In genomic region chr11:124760205-124760652, GRCh38 we compare ENCODE assay signal across 9 cellular contexts. TPM values are rescaled to one million over a fixed set of nuclear protein-coding genes. Genes with fewer than 3 reads are reported as not detected.
DNase-seq lines count a peak whose midpoint lies in the region; ATAC-seq, FAIRE-seq and TF ChIP-seq lines count a peak whose summit lies in the region.
"Had no signal": no experiment of that assay in that cellular context is flagged by ENCODE, and none has a peak within 500 bp of the region (broad histone marks: within the 10 kb centered on the region; RNA-seq: fewer than 3 reads in every experiment).

No MANE protein-coding gene starts in this region.

- H3K4me3 ChIP-seq in endodermal cell (ENCODE audit: low read length), result no peak overlapping the region
- H3K4me3 ChIP-seq in small intestine (ENCODE audit: low read depth in 1 of 2, low read length in 2 of 2), result no peak overlapping the region

- H3K36me3 Mint-ChIP-seq in endodermal cell (ENCODE audit: low read depth) (peaks cover 2% of the 10 kb centered on the region), progenitor cell of endocrine pancreas (ENCODE audit: insufficient read depth) (no peaks in the 10 kb centered on the region)
- H3K36me3 Mint-ChIP-seq in activated CD4-positive, alpha-beta memory T cell treated with anti-CD3 and anti-CD28 coated beads, Interleukin-2, amount 10 ng/mL, durations not matched to agents 7 days and 5 days (ENCODE audit: low read depth), result no peaks in the 10 kb centered on the region

- H3K4me1 ChIP-seq in endodermal cell (ENCODE audit: control insufficient read depth, insufficient read depth, low read length), result no peaks in the 10 kb centered on the region
- peaks cover 0 to 4% of the 10 kb centered on the region in 2 donors for H3K4me1 ChIP-seq in small intestine (ENCODE audit: control insufficient read depth in 2 of 2, insufficient read depth in 1 of 2, low read depth in 1 of 2, low read length in 1 of 2)

- TF ChIP-seq CTCF in GM13977 (IDR thresholded peaks at IDR 0.05; ENCODE audit: extremely low read depth, insufficient read depth, missing control alignments), result no peak
- TF ChIP-seq CTCF in endodermal cell (conservative IDR thresholded peaks at IDR 0.05), result no peak
- no peak for TF ChIP-seq CTCF in progenitor cell of endocrine pancreas (IDR thresholded peaks at IDR 0.05; ENCODE audit: unreplicated experiment)

- in situ Hi-C loops in GM13977 (cut with MboI; ENCODE audit: low pct_unique_long_range_greater_than_20kb, low sequenced_read_pairs, unreplicated experiment), result loop anchor here (5.0 kb wide), 1 partner anchor 88 kb away; the partner anchor contains the start of genes SIAE and SPA17

- H3K27me3 ChIP-seq in endodermal cell (ENCODE audit: control insufficient read depth, insufficient read depth, low read length, poor library complexity, severe bottlenecking) (peaks cover 77% of the 10 kb centered on the region), small intestine (ENCODE audit: control insufficient read depth in 2 of 2, insufficient read depth in 2 of 2, low read length in 2 of 2) (peaks cover 0 to 15% of the 10 kb centered on the region in 2 donors)

- peak; percentile 81 for DNase-seq in GM13977 (ENCODE audit: low spot score)
- DNase-seq in endodermal cell, result no peak
- DNase-seq in progenitor cell of endocrine pancreas (ENCODE audit: low spot score, unreplicated experiment), result no peak
- no peak for DNase-seq in mesenteric fat pad (ENCODE audit: low spot score)
- DNase-seq in small intestine, result no peak
- DNase-seq in stimulated activated naive CD4-positive, alpha-beta T cell treated with Interleukin-2 at 50 U/mL for 16 hours (lab: John Stamatoyannopoulos, UW), result no peak
- no peak for DNase-seq in activated CD4-positive, alpha-beta memory T cell treated with anti-CD3 and anti-CD28 coated beads, Interleukin-2, amount 10 ng/mL, durations not matched to agents 7 days and 5 days
- DNase-seq: NCI-H82 had no signal

- WGBS in endodermal cell (ENCODE audit: insufficient coverage in 1 of 2, insufficient read length in 1 of 2), 2 experiments, result 12 to 28% methylated on average over 11 to 25 of the region's 25 CpGs
- 22 to 45% (median 45%) methylated on average over 25 of the region's 25 CpGs for WGBS in small intestine, 3 donors

- H3K27ac ChIP-seq in endodermal cell (ENCODE audit: low read depth, low read length), result no peak overlapping the region
- H3K27ac ChIP-seq in small intestine (ENCODE audit: low read depth in 1 of 2, low read length in 1 of 2), result peak overlapping the region in 1 of 2 donors; percentile 56

- H3K27ac Mint-ChIP-seq in endodermal cell (no peak overlapping the region), progenitor cell of endocrine pancreas (no peak overlapping the region)
- H3K27ac Mint-ChIP-seq in activated CD4-positive, alpha-beta memory T cell treated with anti-CD3 and anti-CD28 coated beads, Interleukin-2, amount 10 ng/mL, durations not matched to agents 7 days and 5 days, result no peak overlapping the region

- H3K9me3 Mint-ChIP-seq in endodermal cell, result no peaks in the 10 kb centered on the region
- no peaks in the 10 kb centered on the region for H3K9me3 Mint-ChIP-seq in progenitor cell of endocrine pancreas (ENCODE audit: low read depth)
- H3K9me3 Mint-ChIP-seq in activated CD4-positive, alpha-beta memory T cell treated with anti-CD3 and anti-CD28 coated beads, Interleukin-2, amount 10 ng/mL, durations not matched to agents 7 days and 5 days, result no peaks in the 10 kb centered on the region

- no peak overlapping the region for H3K9ac ChIP-seq in endodermal cell (ENCODE audit: extremely low read depth, low read length, poor library complexity, severe bottlenecking)

- peak; percentile 23 for ATAC-seq in HG02798 (IDR thresholded peaks at IDR 0.05; ENCODE audit: poor library complexity, unreplicated experiment)

- H3K36me3 ChIP-seq in endodermal cell (ENCODE audit: control insufficient read depth, insufficient read depth, low read length), result peaks cover 12% of the 10 kb centered on the region
- H3K36me3 ChIP-seq in small intestine (ENCODE audit: control insufficient read depth in 2 of 2, insufficient read depth in 2 of 2, low read length in 2 of 2), result no peaks in the 10 kb centered on the region

- POLR2A ChIA-PET in activated CD4-positive, alpha-beta memory T cell treated with anti-CD3 and anti-CD28 coated beads, Interleukin-2, amount 10 ng/mL, durations not matched to agents 7 days and 5 days (lab: Charles Lee), result no interaction called here

- CTCF ChIA-PET in activated CD4-positive, alpha-beta memory T cell treated with anti-CD3 and anti-CD28 coated beads, Interleukin-2, amount 10 ng/mL, durations not matched to agents 7 days and 5 days (lab: Charles Lee), result interaction anchor here (1.3 kb wide), 1 partner anchor 14 kb away, joined by 8 read pairs; no protein-coding TSS in a partner anchor

- FAIRE-seq in small intestine (lab: Jason Lieb, UNC), result no peak

- peaks cover 69% of the 10 kb centered on the region for H3K27me3 Mint-ChIP-seq in endodermal cell (ENCODE audit: insufficient read depth)
- peaks cover 57% of the 10 kb centered on the region for H3K27me3 Mint-ChIP-seq in progenitor cell of endocrine pancreas
- H3K27me3 Mint-ChIP-seq in activated CD4-positive, alpha-beta memory T cell treated with anti-CD3 and anti-CD28 coated beads, Interleukin-2, amount 10 ng/mL, durations not matched to agents 7 days and 5 days, result peaks cover 53% of the 10 kb centered on the region

- H3K4me1 Mint-ChIP-seq in endodermal cell, result peaks cover 15% of the 10 kb centered on the region
- peaks cover 17% of the 10 kb centered on the region for H3K4me1 Mint-ChIP-seq in progenitor cell of endocrine pancreas (ENCODE audit: low read depth)
- peaks cover 23% of the 10 kb centered on the region for H3K4me1 Mint-ChIP-seq in activated CD4-positive, alpha-beta memory T cell treated with anti-CD3 and anti-CD28 coated beads, Interleukin-2, amount 10 ng/mL, durations not matched to agents 7 days and 5 days

- no peaks in the 10 kb centered on the region for H3K9me3 ChIP-seq in endodermal cell (ENCODE audit: control insufficient read depth, low read length)
- no peaks in the 10 kb centered on the region for H3K9me3 ChIP-seq in small intestine (ENCODE audit: control insufficient read depth, low read depth)

- peak overlapping the region; percentile 62 for H3K4me3 Mint-ChIP-seq in endodermal cell
- H3K4me3 Mint-ChIP-seq in progenitor cell of endocrine pancreas (ENCODE audit: low read depth), result peak overlapping the region; percentile 37
- no peak overlapping the region for H3K4me3 Mint-ChIP-seq in activated CD4-positive, alpha-beta memory T cell treated with anti-CD3 and anti-CD28 coated beads, Interleukin-2, amount 10 ng/mL, durations not matched to agents 7 days and 5 days

RNA-seq across cellular contexts. Expression of gene ESAM, which starts 1.9 kb away (rescaled TPM):
- total RNA-seq in endodermal cell (under 1 TPM; 0.31 to 0.68 TPM), progenitor cell of endocrine pancreas (1.4 and 1.6 TPM in 2 replicates), mesenteric fat pad (84.0 TPM)
- polyA plus RNA-seq in endodermal cell (2013, experiment 1 of 2), result 1.4 TPM
- 1.7 TPM for polyA plus RNA-seq in endodermal cell (2013, experiment 2 of 2)
- polyA plus RNA-seq in small intestine, result 10 to 100 TPM in 1 of 3 donors, 1 to 10 TPM in 1, under 1 TPM in 1; 0.67 to 38.3 (median 1.4) TPM
- total RNA-seq in activated CD4-positive, alpha-beta memory T cell treated with anti-CD3 and anti-CD28 coated beads, Interleukin-2, amount 10 ng/mL, durations not matched to agents 7 days and 5 days, result 1 to 10 TPM; 1.0 to 1.6 TPM

RNA-seq across cellular contexts. Expression of gene VSIG2, which starts 8.2 kb away (rescaled TPM):
- total RNA-seq in endodermal cell, result 1 to 10 TPM; 1.1 to 3.4 TPM
- not detected for polyA plus RNA-seq in endodermal cell (2013, experiment 1 of 2)
- polyA plus RNA-seq in endodermal cell (2013, experiment 2 of 2), result not detected
- total RNA-seq in progenitor cell of endocrine pancreas, result 1.8 and 2.6 TPM in 2 replicates
- total RNA-seq in mesenteric fat pad, result 2.0 TPM
- under 1 TPM in 1 of 3 donors, not detected in 2; 0.91 TPM for polyA plus RNA-seq in small intestine
- total RNA-seq in activated CD4-positive, alpha-beta memory T cell treated with anti-CD3 and anti-CD28 coated beads, Interleukin-2, amount 10 ng/mL, durations not matched to agents 7 days and 5 days, result under 1 TPM; 0.38 to 0.55 TPM

RNA-seq across cellular contexts. Expression of gene NRGN, which starts 20.5 kb away (rescaled TPM):
- total RNA-seq in endodermal cell (1 to 10 TPM; 4.7 to 8.9 TPM), progenitor cell of endocrine pancreas (4.9 and 5.9 TPM in 2 replicates), mesenteric fat pad (4.0 TPM)
- polyA plus RNA-seq in endodermal cell (2013, experiment 1 of 2), result 18.7 TPM
- 21.5 TPM for polyA plus RNA-seq in endodermal cell (2013, experiment 2 of 2)
- polyA plus RNA-seq in small intestine, result 1 to 10 TPM in 1 of 3 donors, under 1 TPM in 1, not detected in 1; 0.67 to 6.5 TPM
- total RNA-seq in activated CD4-positive, alpha-beta memory T cell treated with anti-CD3 and anti-CD28 coated beads, Interleukin-2, amount 10 ng/mL, durations not matched to agents 7 days and 5 days, result 1 to 10 TPM; 7.3 to 8.4 TPM

RNA-seq across cellular contexts. Expression of gene MSANTD2, which starts 40.0 kb away (rescaled TPM):
- total RNA-seq in endodermal cell (10 to 100 TPM; 18.3 to 21.3 TPM), progenitor cell of endocrine pancreas (33.9 and 41.6 TPM in 2 replicates), mesenteric fat pad (11.3 TPM)
- polyA plus RNA-seq in endodermal cell (2013, experiment 1 of 2), result 17.1 TPM
- polyA plus RNA-seq in endodermal cell (2013, experiment 2 of 2), result 16.2 TPM
- 1 to 10 TPM; 4.4 to 6.5 (median 6.2) TPM for polyA plus RNA-seq in small intestine
- 10 to 100 TPM in 1 of 2 experiments, 1 to 10 TPM in 1; 9.4 to 10.4 TPM for total RNA-seq in activated CD4-positive, alpha-beta memory T cell treated with anti-CD3 and anti-CD28 coated beads, Interleukin-2, amount 10 ng/mL, durations not matched to agents 7 days and 5 days

Comparison
In these comparisons a context has a peak if more than half of its experiments do, and no peak if none do; other contexts are left out.
1. RNA of gene ESAM, which starts 1.9 kb away (total RNA-seq): 84.0 TPM in mesenteric fat pad (single experiment); 1.0 to 1.6 TPM in activated CD4-positive, alpha-beta memory T cell treated with anti-CD3 and anti-CD28 coated beads, Interleukin-2, amount 10 ng/mL, durations not matched to agents 7 days and 5 days, 1.4 to 1.6 TPM in progenitor cell of endocrine pancreas and 0.31 to 0.68 TPM in endodermal cell; every median in the first group is over 10 times any median in the second.